16 cellular contexts compared by ENCODE assay signal in genomic region chr3:42183991-42184621, GRCh38.
DNase-seq lines count a peak whose midpoint lies in the region; TF ChIP-seq lines count a peak whose summit lies in the region.
"Had no signal": no experiment of that assay in that cellular context is flagged by ENCODE, and none has a peak within 500 bp of the region (broad histone marks: within the 10 kb centered on the region; RNA-seq: fewer than 3 reads in every experiment).

No MANE protein-coding gene starts in this region.

- H3K27me3 ChIP-seq in HUES48 (ENCODE audit: control insufficient read depth, insufficient read depth, low read length), result no peaks in the 10 kb centered on the region
- H3K27me3 ChIP-seq in hepatocyte, result no peaks in the 10 kb centered on the region
- no peaks in the 10 kb centered on the region for H3K27me3 ChIP-seq in stomach
- no peaks in the 10 kb centered on the region for H3K27me3 ChIP-seq in ovary
- H3K27me3 ChIP-seq: BLaER1 treated with 17β-estradiol and CSF1 and Interleukin-3, amounts not matched to agents 10 nM and 100 nM; testis had no signal

- H3K4me1 Mint-ChIP-seq in brain, result peaks cover 32% of the 10 kb centered on the region
- peaks cover 11% of the 10 kb centered on the region for H3K4me1 Mint-ChIP-seq in activated T-cell treated with anti-CD3 and anti-CD28 coated beads, Interleukin-2, amount 50 U/mL, for 24 hours (ENCODE audit: low read depth)

- H3K27me3 Mint-ChIP-seq in brain, result no peaks in the 10 kb centered on the region
- no peaks in the 10 kb centered on the region for H3K27me3 Mint-ChIP-seq in activated T-cell treated with anti-CD3 and anti-CD28 coated beads, Interleukin-2, amount 50 U/mL, for 24 hours
- H3K27me3 Mint-ChIP-seq: T-cell had no signal

- H3K4me3 ChIP-seq in HUES48 (ENCODE audit: low read depth, low read length), result no peak overlapping the region
- H3K4me3 ChIP-seq in hepatocyte, result no peak overlapping the region
- H3K4me3 ChIP-seq in stomach, result no peak overlapping the region
- H3K4me3 ChIP-seq in ovary, result no peak overlapping the region
- H3K4me3 ChIP-seq: BLaER1 treated with 17β-estradiol and CSF1 and Interleukin-3, amounts not matched to agents 10 nM and 100 nM; testis had no signal

- no peak overlapping the region for H3K4me2 ChIP-seq in hepatocyte
- H3K4me2 ChIP-seq: BLaER1 treated with 17β-estradiol and CSF1 and Interleukin-3, amounts not matched to agents 10 nM and 100 nM had no signal

- peak overlapping the region in 1 of 5 experiments; percentile 12 for H3K4me3 Mint-ChIP-seq in brain
- no peak overlapping the region for H3K4me3 Mint-ChIP-seq in activated T-cell treated with anti-CD3 and anti-CD28 coated beads, Interleukin-2, amount 50 U/mL, for 24 hours
- H3K4me3 Mint-ChIP-seq: activated T-cell treated with anti-CD3 and anti-CD28 coated beads, Interleukin-2, amount 50 U/mL, for 72 hours; T-cell had no signal

- H3K36me3 ChIP-seq in HUES48 (ENCODE audit: control insufficient read depth, insufficient read depth, low read length) (peaks cover 14% of the 10 kb centered on the region), hepatocyte (replicated peaks; ENCODE audit: insufficient read depth, low read depth) (no peaks in the 10 kb centered on the region), stomach (peaks cover 0 to 27% (median 16%) of the 10 kb centered on the region in 4 donors), ovary (no peaks in the 10 kb centered on the region)

- TF ChIP-seq POLR2A in stomach (IDR thresholded peaks at IDR 0.05) (no peak), ovary (IDR thresholded peaks at IDR 0.05) (no peak)

- TF ChIP-seq EP300 in stomach (IDR thresholded peaks at IDR 0.05) (no peak), ovary (IDR thresholded peaks at IDR 0.05) (no peak)

- WGBS in hepatocyte (ENCODE audit: low lambda C conversion rate, missing lambda C conversion rate), result 81% methylated on average over 3 of the region's 3 CpGs
- 30 to 55% (median 48%) methylated on average over 3 of the region's 3 CpGs for WGBS in stomach, 5 donors
- 16 to 38% (median 28%) methylated on average over 3 of the region's 3 CpGs for WGBS in ovary, 3 donors

- H3K9me2 ChIP-seq in hepatocyte (replicated peaks; ENCODE audit: insufficient read depth), result no peaks in the 10 kb centered on the region

- H3K4me1 ChIP-seq in HUES48 (ENCODE audit: control insufficient read depth, insufficient read depth, low read length), result peaks cover 15% of the 10 kb centered on the region; the same call in 1 of the 2 replicates
- peaks cover 9% of the 10 kb centered on the region for H3K4me1 ChIP-seq in hepatocyte (ENCODE audit: insufficient read depth)
- H3K4me1 ChIP-seq in stomach, result peaks cover 28 to 80% (median 61%) of the 10 kb centered on the region in 4 donors
- H3K4me1 ChIP-seq in ovary (ENCODE audit: insufficient read depth), result peaks cover 5% of the 10 kb centered on the region

- H3K79me2 ChIP-seq in hepatocyte, result peaks cover 44% of the 10 kb centered on the region

- H3K9me3 ChIP-seq in HUES48 (ENCODE audit: control insufficient read depth, insufficient read depth, low read length) (no peaks in the 10 kb centered on the region), hepatocyte (ENCODE audit: low read depth) (no peaks in the 10 kb centered on the region), stomach (no peaks in the 10 kb centered on the region), ovary (no peaks in the 10 kb centered on the region)
- H3K9me3 ChIP-seq: BLaER1 treated with 17β-estradiol and CSF1 and Interleukin-3, amounts not matched to agents 10 nM and 100 nM; testis had no signal

- intact Hi-C loops in stomach (cut with DNase I; ENCODE audit: low total_unique reads), result no loop called here
- intact Hi-C loops in ovary (cut with DNase I), result no loop called here

- H3K36me3 Mint-ChIP-seq in brain, result peaks cover 43% of the 10 kb centered on the region
- peaks cover 38% of the 10 kb centered on the region for H3K36me3 Mint-ChIP-seq in activated T-cell treated with anti-CD3 and anti-CD28 coated beads, Interleukin-2, amount 50 U/mL, for 24 hours (ENCODE audit: low read depth)

- peak overlapping the region in 4 of 5 experiments; percentile 67 to 89 (median 76) for H3K27ac Mint-ChIP-seq in brain
- H3K27ac Mint-ChIP-seq in activated T-cell treated with anti-CD3 and anti-CD28 coated beads, Interleukin-2, amount 50 U/mL, for 24 hours, result no peak overlapping the region
- H3K27ac Mint-ChIP-seq: activated T-cell treated with anti-CD3 and anti-CD28 coated beads, Interleukin-2, amount 50 U/mL, for 72 hours had no signal

- peak overlapping the region; percentile 22 for H3K27ac ChIP-seq in HUES48 (ENCODE audit: low read depth, low read length)
- peak overlapping the region; percentile 8 for H3K27ac ChIP-seq in hepatocyte
- peak overlapping the region; percentile 45 to 83 (median 77) for H3K27ac ChIP-seq in stomach
- H3K27ac ChIP-seq in ovary, result no peak overlapping the region
- H3K27ac ChIP-seq: BLaER1 treated with 17β-estradiol and CSF1 and Interleukin-3, amounts not matched to agents 10 nM and 100 nM; testis had no signal

- no peaks in the 10 kb centered on the region for H3K9me3 Mint-ChIP-seq in brain
- H3K9me3 Mint-ChIP-seq in activated T-cell treated with anti-CD3 and anti-CD28 coated beads, Interleukin-2, amount 50 U/mL, for 24 hours, result no peaks in the 10 kb centered on the region
- H3K9me3 Mint-ChIP-seq: activated T-cell treated with anti-CD3 and anti-CD28 coated beads, Interleukin-2, amount 50 U/mL, for 72 hours; T-cell had no signal

- TF ChIP-seq CTCF in brain (conservative IDR thresholded peaks at IDR 0.05) (no peak), hepatocyte (IDR thresholded peaks at IDR 0.05; ENCODE audit: poor library complexity) (no peak), stomach (IDR thresholded peaks at IDR 0.05) (no peak), ovary (IDR thresholded peaks at IDR 0.05) (no peak)

- no peak overlapping the region; the same call in 1 of the 2 replicates for H3K9ac ChIP-seq in HUES48 (ENCODE audit: low read depth, low read length)
- H3K9ac ChIP-seq: BLaER1 treated with 17β-estradiol and CSF1 and Interleukin-3, amounts not matched to agents 10 nM and 100 nM had no signal

- no peak overlapping the region for H2AFZ ChIP-seq in hepatocyte

- H4K20me1 ChIP-seq in hepatocyte (ENCODE audit: insufficient read depth, poor library complexity, severe bottlenecking), result no peaks in the 10 kb centered on the region

- no peak for DNase-seq in hepatocyte (ENCODE audit: low spot score)
- DNase-seq in stomach, result no peak
- no peak for DNase-seq in RPMI8226
- DNase-seq in ovary, result no peak
- DNase-seq in activated T-cell treated with anti-CD3 and anti-CD28 coated beads, Interleukin-2, amount 50 U/mL, for 24 hours, result no peak
- DNase-seq: activated CD4-positive, alpha-beta T cell treated with anti-CD3 and anti-CD28 coated beads, Interleukin-2, amount 50 U/mL, for 48 hours; activated T-cell treated with anti-CD3 and anti-CD28 coated beads, Interleukin-2, amount 50 U/mL, for 72 hours; mesendoderm; MV-4-11; NCI-H2107; stimulated activated CD4-positive, alpha-beta T cell treated with anti-CD3 and anti-CD28 coated beads, Interleukin-2, amount 100 ng/mL, for 48 hours; T-cell; testis had no signal

Comparison
In these comparisons a context has a peak if more than half of its experiments do, and no peak if none do; other contexts are left out.
1. H3K27ac ChIP-seq: peak in HUES48 (single experiment), hepatocyte (single experiment) and stomach (5 of 5); none in ovary (0 of 2).